In genomic region chr10:103711351-103711994, GRCh38 we compare ENCODE assay signal across 16 cellular contexts.
DNase-seq lines count a peak whose midpoint lies in the region; ATAC-seq, FAIRE-seq and TF ChIP-seq lines count a peak whose summit lies in the region.
"Had no signal": no experiment of that assay in that cellular context is flagged by ENCODE, and none has a peak within 500 bp of the region (broad histone marks: within the 10 kb centered on the region; RNA-seq: fewer than 3 reads in every experiment).

No MANE protein-coding gene starts in this region.

- H3K4me3 ChIP-seq in Loucy (ENCODE audit: low read length, poor library complexity, severe bottlenecking) (no peak overlapping the region), H1 (ENCODE audit: extremely low read depth in 1 of 4, insufficient read depth in 2 of 4, low read depth in 3 of 4, low read length in 4 of 4) (no peak overlapping the region), neural progenitor cell (no peak overlapping the region), Peyer's patch (no peak overlapping the region), MG63 (no peak overlapping the region)
- H3K4me3 ChIP-seq: coronary artery, left lung had no signal

- H3K4me2 ChIP-seq in Loucy (ENCODE audit: low read depth, low read length, poor library complexity, severe bottlenecking) (no peak overlapping the region), H1 (ENCODE audit: insufficient read depth in 1 of 2, low read depth in 2 of 2, low read length in 2 of 2) (no peak overlapping the region), neural progenitor cell (no peak overlapping the region)

- DNase-seq in H1 (ENCODE audit: low read depth in 1 of 2, low spot score in 2 of 2) = no peak
- peak; percentile 27 for DNase-seq in neural progenitor cell (ENCODE audit: low spot score)
- DNase-seq in Peyer's patch = no peak
- DNase-seq in MG63 = no peak
- no peak for DNase-seq in DMS153 treated with DMSO at 0.1 percent for 48 hours (lab: John Stamatoyannopoulos, UW; ENCODE audit: unreplicated experiment)
- DNase-seq: activated CD4-positive, CD25-positive, alpha-beta regulatory T cell; CD8-positive, alpha-beta T cell; NCI-H187 treated with DMSO at 0.1 percent for 48 hours had no signal

- no peaks in the 10 kb centered on the region for H3K23me2 ChIP-seq in H1 (ENCODE audit: low read depth, low read length)

- no peak overlapping the region for H3K4ac ChIP-seq in H1 (replicated peaks; ENCODE audit: insufficient read length, low read depth, low read length)

- H2BK12ac ChIP-seq in H1 (ENCODE audit: low read depth, low read length) = no peak overlapping the region

- CTCF ChIA-PET in H1 (lab: Charles Lee; ENCODE audit: partially characterized antibody) = interaction anchor here (0.8 to 13.5 kb wide), 40 partner anchors 8 to 313 kb away, joined by 3 to 199 read pairs (median 7); partner anchors contain the start of gene SH3PXD2A

- TF ChIP-seq CTCF in GM12872 (IDR thresholded peaks at IDR 0.05; ENCODE audit: insufficient read depth, low read depth, low read length) = peak; percentile 30; the same call in 1 of the 3 replicates
- peak; percentile 30; the same call in 1 of the 2 replicates for TF ChIP-seq CTCF in Loucy (conservative IDR thresholded peaks at IDR 0.05; ENCODE audit: low read length)
- peak; percentile 54 to 63 (median 55) for TF ChIP-seq CTCF in H1 (IDR thresholded peaks at IDR 0.05; ENCODE audit: control extremely low read depth in 1 of 3, insufficient read depth in 1 of 3, low read depth in 1 of 3, low read length in 3 of 3)
- peak; percentile 51 for TF ChIP-seq CTCF in neural progenitor cell (IDR thresholded peaks at IDR 0.05)
- TF ChIP-seq CTCF in Peyer's patch (IDR thresholded peaks at IDR 0.05) = peak in 2 of 6 experiments; percentile 5 to 14

- H2BK5ac ChIP-seq in H1 (ENCODE audit: low read depth, low read length) = no peak overlapping the region

- peaks cover 10% of the 10 kb centered on the region for H3K4me1 Mint-ChIP-seq in neural progenitor cell

- H3K9ac ChIP-seq in Loucy (ENCODE audit: low read depth, low read length, poor library complexity, severe bottlenecking) = no peak overlapping the region
- H3K9ac ChIP-seq in H1 (replicated peaks in 1 of 4; ENCODE audit: extremely low read depth in 1 of 4, low read depth in 3 of 4, low read length in 3 of 4) = no peak overlapping the region
- H3K9ac ChIP-seq in neural progenitor cell = no peak overlapping the region

- POLR2A ChIA-PET in H1 (lab: Charles Lee; ENCODE audit: partially characterized antibody) = interaction anchor here (1.2 kb wide), 1 partner anchor 175 kb away, joined by 3 read pairs; no protein-coding TSS in a partner anchor

- no peak overlapping the region for H3K27ac Mint-ChIP-seq in neural progenitor cell
- H3K27ac Mint-ChIP-seq: activated naive CD8-positive, alpha-beta T cell; CD8-positive, alpha-beta T cell had no signal

- peak overlapping the region; percentile 61; the same call in 1 of the 2 replicates for H2BK15ac ChIP-seq in H1 (ENCODE audit: low read length)

- no peak overlapping the region for H4K91ac ChIP-seq in H1 (replicated peaks; ENCODE audit: insufficient read length, low read length)

- no peak overlapping the region for H2BK120ac ChIP-seq in H1 (replicated peaks; ENCODE audit: low read depth, low read length)

- no peak overlapping the region for H3K56ac ChIP-seq in H1 (replicated peaks; ENCODE audit: insufficient read length, low read depth, low read length)

- no peaks in the 10 kb centered on the region for H3K9me3 Mint-ChIP-seq in neural progenitor cell
- H3K9me3 Mint-ChIP-seq: CD8-positive, alpha-beta T cell had no signal

- H3K36me3 ChIP-seq in Loucy (ENCODE audit: insufficient read depth, low read length) (no peaks in the 10 kb centered on the region), H1 (ENCODE audit: control insufficient read depth in 2 of 4, insufficient read depth in 4 of 4, low read length in 3 of 4) (no peaks in the 10 kb centered on the region), neural progenitor cell (no peaks in the 10 kb centered on the region), Peyer's patch (no peaks in the 10 kb centered on the region), MG63 (no peaks in the 10 kb centered on the region)
- H3K36me3 ChIP-seq: left lung, neutrophil had no signal

- peak overlapping the region; percentile 81; the same call in 1 of the 2 replicates for H4K8ac ChIP-seq in H1 (ENCODE audit: extremely low read depth, insufficient read depth, low read length)

- H3K9me2 ChIP-seq in Loucy (replicated peaks; ENCODE audit: low read depth, low read length) = no peaks in the 10 kb centered on the region

- H2BK20ac ChIP-seq in H1 (ENCODE audit: low read length) = no peak overlapping the region

- H4K20me1 ChIP-seq in Loucy (ENCODE audit: insufficient read depth, low read length, poor library complexity, severe bottlenecking) = no peaks in the 10 kb centered on the region
- H4K20me1 ChIP-seq in H1 (replicated peaks in 1 of 2; ENCODE audit: control insufficient read depth in 1 of 2, insufficient read depth in 2 of 2, low read length in 2 of 2) = peaks cover 0 to 2% of the 10 kb centered on the region in 2 experiments
- H4K20me1 ChIP-seq in neural progenitor cell (ENCODE audit: low read depth) = no peaks in the 10 kb centered on the region

- H3K23ac ChIP-seq in H1 (ENCODE audit: insufficient read length) = no peak overlapping the region

- H2AK5ac ChIP-seq in H1 (ENCODE audit: low read depth, low read length) = no peak overlapping the region

- no peak for ATAC-seq in HG03521 (IDR thresholded peaks at IDR 0.05; ENCODE audit: unreplicated experiment)
- ATAC-seq: CD8-positive, alpha-beta T cell; left lung had no signal

- no peak for FAIRE-seq in H1 (lab: Jason Lieb, UNC)
- FAIRE-seq: small intestine had no signal

- H3K79me2 ChIP-seq in Loucy (ENCODE audit: insufficient read depth, low read length) (no peaks in the 10 kb centered on the region), H1 (ENCODE audit: control insufficient read depth in 1 of 2, insufficient read depth in 2 of 2, low read length in 2 of 2) (no peaks in the 10 kb centered on the region), neural progenitor cell (ENCODE audit: low read depth) (no peaks in the 10 kb centered on the region)

- H2AFZ ChIP-seq in Loucy (ENCODE audit: low read length) (no peak overlapping the region), H1 (ENCODE audit: low read length) (no peak overlapping the region), neural progenitor cell (replicated peaks) (no peak overlapping the region)

- 93% methylated on average over 14 of the region's 15 CpGs; no CpG with 5 or more reads in 1 of the 2 experiments for WGBS in H1 (ENCODE audit: extremely low coverage in 1 of 2, insufficient coverage in 1 of 2, insufficient read length in 1 of 2, insufficient replicate concordance in 2 of 2, low coverage in 1 of 2, low lambda C conversion rate in 2 of 2, missing lambda C conversion rate in 1 of 2), 2 experiments

- H3K27ac ChIP-seq in H1 (ENCODE audit: low read depth, low read length) (no peak overlapping the region), neural progenitor cell (no peak overlapping the region), Peyer's patch (no peak overlapping the region)
- H3K27ac ChIP-seq: coronary artery, left lung, neutrophil had no signal

- no peaks in the 10 kb centered on the region for H3K79me1 ChIP-seq in H1 (ENCODE audit: low read depth, low read length)

- no peak overlapping the region for H3K18ac ChIP-seq in H1 (ENCODE audit: extremely low read depth, low read length)

- H3K27me3 ChIP-seq in Loucy (ENCODE audit: insufficient read depth, low read length, poor library complexity, severe bottlenecking) (no peaks in the 10 kb centered on the region), H1 (replicated peaks in 1 of 4; ENCODE audit: control insufficient read depth in 3 of 4, extremely low read depth in 1 of 4, insufficient read depth in 3 of 4, low read length in 3 of 4) (no peaks in the 10 kb centered on the region), neural progenitor cell (no peaks in the 10 kb centered on the region), Peyer's patch (no peaks in the 10 kb centered on the region), MG63 (no peaks in the 10 kb centered on the region)
- H3K27me3 ChIP-seq: left lung, neutrophil had no signal

- H3F3A ChIP-seq in Loucy (ENCODE audit: low read depth) = no peaks in the 10 kb centered on the region
- no peaks in the 10 kb centered on the region for H3F3A ChIP-seq in neural progenitor cell (ENCODE audit: low read depth)

- no peak overlapping the region for H3K4me3 Mint-ChIP-seq in neural progenitor cell
- H3K4me3 Mint-ChIP-seq: activated naive CD8-positive, alpha-beta T cell; CD8-positive, alpha-beta T cell had no signal

- no peak overlapping the region for H3K14ac ChIP-seq in H1 (ENCODE audit: insufficient read length)

- H3K36me3 Mint-ChIP-seq in neural progenitor cell = no peaks in the 10 kb centered on the region
- H3K36me3 Mint-ChIP-seq: activated naive CD8-positive, alpha-beta T cell; CD8-positive, alpha-beta T cell had no signal

- H4K5ac ChIP-seq in H1 (ENCODE audit: insufficient read length, low read depth, low read length) = no peak overlapping the region

- TF ChIP-seq EP300 in H1 (IDR thresholded peaks at IDR 0.05; ENCODE audit: borderline replicate concordance in 1 of 2, low read depth in 2 of 2, low read length in 2 of 2) = no peak

- H3K9me3 ChIP-seq in Loucy (ENCODE audit: insufficient read depth, low read depth, low read length) (no peaks in the 10 kb centered on the region), H1 (ENCODE audit: insufficient read depth in 2 of 2, low read depth in 1 of 2, low read length in 1 of 2) (no peaks in the 10 kb centered on the region), neural progenitor cell (ENCODE audit: low read depth) (no peaks in the 10 kb centered on the region), Peyer's patch (no peaks in the 10 kb centered on the region), MG63 (no peaks in the 10 kb centered on the region)
- H3K9me3 ChIP-seq: left lung, neutrophil had no signal

- TF ChIP-seq POLR2A in H1 (IDR thresholded peaks at IDR 0.05; ENCODE audit: control extremely low read depth in 1 of 2, low read depth in 2 of 2, low read length in 2 of 2) (no peak), Peyer's patch (IDR thresholded peaks at IDR 0.05) (no peak)

- peak; percentile 33 to 47; a peak in 3 of 4 replicates for TF ChIP-seq RAD21 in H1 (IDR thresholded peaks at IDR 0.05 in 1 of 2, conservative IDR thresholded peaks at IDR 0.05 in 1 of 2; ENCODE audit: low read depth in 2 of 2, low read length in 2 of 2)

- H3K4me1 ChIP-seq in Loucy (ENCODE audit: insufficient read depth, low read length, poor library complexity, severe bottlenecking) (no peaks in the 10 kb centered on the region), H1 (replicated peaks in 1 of 4; ENCODE audit: control insufficient read depth in 3 of 4, insufficient read depth in 4 of 4, low read length in 3 of 4) (no peaks in the 10 kb centered on the region), neural progenitor cell (no peaks in the 10 kb centered on the region), Peyer's patch (peaks cover 0 to 5% (median 0%) of the 10 kb centered on the region in 4 donors)
- H3K4me1 ChIP-seq: left lung had no signal

- H3K27me3 Mint-ChIP-seq in neural progenitor cell (ENCODE audit: insufficient read depth, low read depth) = no peaks in the 10 kb centered on the region
- H3K27me3 Mint-ChIP-seq: activated naive CD8-positive, alpha-beta T cell had no signal
